In the genomic region with DNA sequence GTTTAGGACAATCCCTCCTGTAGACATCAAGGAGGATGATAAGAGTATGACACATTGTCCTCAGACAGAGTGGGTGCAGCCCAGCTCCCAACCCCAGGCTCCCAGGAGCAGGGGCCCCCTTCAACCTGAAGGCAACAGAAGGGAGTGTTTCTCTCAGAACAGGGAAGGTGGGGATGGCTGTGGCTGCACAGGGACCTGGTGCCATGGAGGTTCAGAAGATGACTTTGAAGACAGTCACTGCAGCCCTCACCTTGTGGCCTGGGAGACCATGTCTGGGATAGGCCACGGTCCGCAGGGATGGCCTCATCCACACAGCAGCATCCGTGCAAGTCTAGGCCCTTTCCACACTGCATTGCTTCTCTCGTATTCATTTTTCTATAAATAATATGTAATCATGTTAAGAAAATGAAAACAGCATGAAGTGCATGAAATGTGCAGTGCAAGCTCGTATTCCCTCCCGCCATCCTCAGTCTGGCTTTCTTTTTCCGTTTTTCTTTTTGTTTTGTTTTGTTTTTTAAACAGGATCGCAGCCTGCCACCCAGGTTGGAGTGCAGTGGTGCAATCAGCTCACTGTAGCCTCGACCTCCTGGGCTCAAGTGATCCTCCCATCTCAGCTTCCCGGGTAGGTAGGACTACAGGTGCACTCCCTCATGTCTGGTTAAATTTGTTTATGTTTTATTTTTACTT, we compare ENCODE assay signal across 28 cellular contexts.
DNase-seq lines count a peak whose midpoint lies in the region; TF ChIP-seq lines count a peak whose summit lies in the region.
"Had no signal": no experiment of that assay in that cellular context is flagged by ENCODE, and none has a peak within 500 bp of the region (broad histone marks: within the 10 kb centered on the region; RNA-seq: fewer than 3 reads in every experiment).

No MANE protein-coding gene starts in this region.

- no peak overlapping the region for H3K4me2 ChIP-seq in hepatocyte

- H3K27me3 ChIP-seq in Caco-2 (replicated peaks; ENCODE audit: control insufficient read depth, insufficient read depth, low read length): no peaks in the 10 kb centered on the region
- no peaks in the 10 kb centered on the region for H3K27me3 ChIP-seq in hepatocyte
- H3K27me3 ChIP-seq in spleen (replicated peaks in 1 of 7): peaks cover 0 to 3% (median 0%) of the 10 kb centered on the region in 7 donors
- H3K27me3 ChIP-seq: colonic mucosa, SJCRH30 had no signal

- TF ChIP-seq CTCF in Caco-2 (IDR thresholded peaks at IDR 0.05; ENCODE audit: insufficient read depth in 1 of 2, low read depth in 1 of 2, low read length in 1 of 2, severe bottlenecking in 1 of 2, unreplicated experiment in 1 of 2) (no peak), hepatocyte (IDR thresholded peaks at IDR 0.05; ENCODE audit: poor library complexity) (no peak), spleen (IDR thresholded peaks at IDR 0.05 in 8 of 11, conservative IDR thresholded peaks at IDR 0.05 in 3 of 11) (no peak)

- H3K4me3 ChIP-seq in Caco-2 (ENCODE audit: low read depth, low read length) (no peak overlapping the region), hepatocyte (no peak overlapping the region), spleen (no peak overlapping the region)
- H3K4me3 ChIP-seq: BLaER1 treated with 17β-estradiol and CSF1 and Interleukin-3, amounts not matched to agents 10 nM and 100 nM; colonic mucosa; GM23248; left ventricle myocardium inferior; SJCRH30; thoracic aorta had no signal

- H3K9me3 ChIP-seq in Caco-2: no peaks in the 10 kb centered on the region
- H3K9me3 ChIP-seq in hepatocyte (ENCODE audit: low read depth): no peaks in the 10 kb centered on the region
- H3K9me3 ChIP-seq in spleen: no peaks in the 10 kb centered on the region
- H3K9me3 ChIP-seq: colonic mucosa, left ventricle myocardium inferior, thoracic aorta had no signal

- CTCF ChIA-PET in Caco-2 (lab: Charles Lee): interaction anchor here (0.8 kb wide), 1 partner anchor 46 kb away, joined by 3 read pairs; no protein-coding TSS in a partner anchor

- no peaks in the 10 kb centered on the region for H3K27me3 Mint-ChIP-seq in Caco-2 (ENCODE audit: insufficient read depth, unreplicated experiment)
- peaks cover 8% of the 10 kb centered on the region for H3K27me3 Mint-ChIP-seq in activated T-helper 2 cell treated with anti-CD3 and anti-CD28 coated beads, Interferon-gamma antibody, Interleukin-2, Interleukin-4, amounts not matched to agents 10 μg/mL and 5 μg/mL and 100 μg/mL, durations not matched to agents 14 hours and 24 hours and 36 hours (ENCODE audit: low read depth)

- H3K4me3 Mint-ChIP-seq in Caco-2 (ENCODE audit: unreplicated experiment): no peak overlapping the region
- no peak overlapping the region for H3K4me3 Mint-ChIP-seq in activated T-helper 2 cell treated with anti-CD3 and anti-CD28 coated beads, Interferon-gamma antibody, Interleukin-2, Interleukin-4, amounts not matched to agents 10 μg/mL and 5 μg/mL and 100 μg/mL, durations not matched to agents 14 hours and 24 hours and 36 hours (ENCODE audit: low read depth)
- H3K4me3 Mint-ChIP-seq: activated naive CD4-positive, alpha-beta T cell treated with anti-CD3 and anti-CD28 coated beads, Interleukin-2, amount 50 U/mL, for 24 hours had no signal

- H2AFZ ChIP-seq in hepatocyte: no peak overlapping the region

- no peaks in the 10 kb centered on the region for H3K79me2 ChIP-seq in hepatocyte

- no peaks in the 10 kb centered on the region for H3K36me3 Mint-ChIP-seq in Caco-2 (ENCODE audit: insufficient read depth, unreplicated experiment)
- no peaks in the 10 kb centered on the region for H3K36me3 Mint-ChIP-seq in activated T-helper 2 cell treated with anti-CD3 and anti-CD28 coated beads, Interferon-gamma antibody, Interleukin-2, Interleukin-4, amounts not matched to agents 10 μg/mL and 5 μg/mL and 100 μg/mL, durations not matched to agents 14 hours and 24 hours and 36 hours (ENCODE audit: low read depth)
- H3K36me3 Mint-ChIP-seq: activated naive CD4-positive, alpha-beta T cell treated with anti-CD3 and anti-CD28 coated beads, Interleukin-2, amount 50 U/mL, for 24 hours had no signal

- no peak for TF ChIP-seq POLR2A in spleen (IDR thresholded peaks at IDR 0.05)

- 93% methylated on average over 10 of the region's 10 CpGs for WGBS in hepatocyte (ENCODE audit: low lambda C conversion rate, missing lambda C conversion rate)
- WGBS in spleen, 5 donors: 77 to 90% (median 87%) methylated on average over 10 of the region's 10 CpGs

- H3K27ac Mint-ChIP-seq in Caco-2 (ENCODE audit: unreplicated experiment): peak overlapping the region; percentile 56
- H3K27ac Mint-ChIP-seq in activated T-helper 2 cell treated with anti-CD3 and anti-CD28 coated beads, Interferon-gamma antibody, Interleukin-2, Interleukin-4, amounts not matched to agents 10 μg/mL and 5 μg/mL and 100 μg/mL, durations not matched to agents 14 hours and 24 hours and 36 hours: no peak overlapping the region

- H3K9me3 Mint-ChIP-seq in Caco-2 (ENCODE audit: unreplicated experiment): no peaks in the 10 kb centered on the region
- no peaks in the 10 kb centered on the region for H3K9me3 Mint-ChIP-seq in activated T-helper 2 cell treated with anti-CD3 and anti-CD28 coated beads, Interferon-gamma antibody, Interleukin-2, Interleukin-4, amounts not matched to agents 10 μg/mL and 5 μg/mL and 100 μg/mL, durations not matched to agents 14 hours and 24 hours and 36 hours
- H3K9me3 Mint-ChIP-seq: activated naive CD4-positive, alpha-beta T cell treated with anti-CD3 and anti-CD28 coated beads, Interleukin-2, amount 50 U/mL, for 24 hours had no signal

- peaks cover 26% of the 10 kb centered on the region for H3K4me1 ChIP-seq in Caco-2
- peaks cover 17% of the 10 kb centered on the region for H3K4me1 ChIP-seq in hepatocyte (ENCODE audit: insufficient read depth)
- H3K4me1 ChIP-seq in spleen: peaks cover 0 to 40% (median 19%) of the 10 kb centered on the region in 6 donors
- H3K4me1 ChIP-seq: colonic mucosa, left ventricle myocardium inferior had no signal

- POLR2A ChIA-PET in Caco-2 (lab: Charles Lee): no interaction called here

- H4K20me1 ChIP-seq in hepatocyte (ENCODE audit: insufficient read depth, poor library complexity, severe bottlenecking): no peaks in the 10 kb centered on the region
- H4K20me1 ChIP-seq: BLaER1 treated with 17β-estradiol and CSF1 and Interleukin-3, amounts not matched to agents 10 nM and 100 nM had no signal

- no peaks in the 10 kb centered on the region for H3K9me2 ChIP-seq in hepatocyte (replicated peaks; ENCODE audit: insufficient read depth)

- H3K27ac ChIP-seq in hepatocyte (no peak overlapping the region), spleen (no peak overlapping the region)
- H3K27ac ChIP-seq: BLaER1 treated with 17β-estradiol and CSF1 and Interleukin-3, amounts not matched to agents 10 nM and 100 nM; colonic mucosa; GM23248; left ventricle myocardium inferior; SJCRH30; thoracic aorta had no signal

- BruUV-seq in Caco-2 (replicated peaks; lab: Mats Ljungman, UMichigan): no TSS peak

- intact Hi-C loops in Caco-2 (cut with micrococcal nuclease; ENCODE audit: unreplicated experiment): no loop called here
- intact Hi-C loops in spleen (cut with DNase I; ENCODE audit: low total_unique reads): no loop called here
- intact Hi-C loops in activated T-helper 2 cell treated with anti-CD3 and anti-CD28 coated beads, Interferon-gamma antibody, Interleukin-2, Interleukin-4, amounts not matched to agents 10 μg/mL and 5 μg/mL and 100 μg/mL, durations not matched to agents 14 hours and 24 hours and 36 hours (cut with micrococcal nuclease): no loop called here

- DNase-seq in Caco-2 (no peak), amniotic epithelial cell (ENCODE audit: low read depth) (peak; percentile 11), hepatocyte (ENCODE audit: low spot score) (peak; percentile 1), spleen (peak; percentile 59), DMS153 treated with DMSO at 0.1 percent for 48 hours (lab: John Stamatoyannopoulos, UW; ENCODE audit: unreplicated experiment) (no peak), DMS79 (lab: John Stamatoyannopoulos, UW) (no peak)
- no peak for DNase-seq in activated T-helper 2 cell treated with anti-CD3 and anti-CD28 coated beads, Interferon-gamma antibody, Interleukin-2, Interleukin-4, amounts not matched to agents 10 μg/mL and 5 μg/mL and 100 μg/mL, durations not matched to agents 14 hours and 24 hours and 36 hours (ENCODE audit: low spot score)
- DNase-seq: activated CD8-positive, alpha-beta memory T cell treated with anti-CD3 and anti-CD28 coated beads for 24 hours; activated T-cell treated with anti-CD3 and anti-CD28 coated beads for 4 hours; amygdala; colonic mucosa; COR-L47; DND-41; effector CD8-positive, alpha-beta T cell; erythroblast; GF-D8; left ventricle myocardium inferior; NCI-H1092; NCI-H187 treated with DMSO at 0.1 percent for 48 hours; NCI-H2171 treated with DMSO at 0.1 percent for 48 hours; NCI-H510A treated with DMSO at 0.1 percent for 48 hours; stimulated activated naive CD8-positive, alpha-beta T cell treated with anti-CD3 and anti-CD28 coated beads, Interleukin-15, Interleukin-2, amounts not matched to agents 100 U/mL and 50 U/mL, for 24 hours; T-helper 9 cell had no signal

- H3K4me1 Mint-ChIP-seq in Caco-2 (ENCODE audit: low read depth, unreplicated experiment): peaks cover 21% of the 10 kb centered on the region
- H3K4me1 Mint-ChIP-seq in activated T-helper 2 cell treated with anti-CD3 and anti-CD28 coated beads, Interferon-gamma antibody, Interleukin-2, Interleukin-4, amounts not matched to agents 10 μg/mL and 5 μg/mL and 100 μg/mL, durations not matched to agents 14 hours and 24 hours and 36 hours (ENCODE audit: low read depth): peaks cover 25% of the 10 kb centered on the region
- H3K4me1 Mint-ChIP-seq: activated naive CD4-positive, alpha-beta T cell treated with anti-CD3 and anti-CD28 coated beads, Interleukin-2, amount 50 U/mL, for 24 hours had no signal

- no peaks in the 10 kb centered on the region for H3K36me3 ChIP-seq in Caco-2 (ENCODE audit: control insufficient read depth, insufficient read depth, low read length)
- no peaks in the 10 kb centered on the region for H3K36me3 ChIP-seq in hepatocyte (replicated peaks; ENCODE audit: insufficient read depth, low read depth)
- H3K36me3 ChIP-seq in spleen: no peaks in the 10 kb centered on the region
- H3K36me3 ChIP-seq: BLaER1 treated with 17β-estradiol and CSF1 and Interleukin-3, amounts not matched to agents 10 nM and 100 nM; colonic mucosa; left ventricle myocardium inferior; SJCRH30; thoracic aorta had no signal

Comparison
In these comparisons a context has a peak if more than half of its experiments do, and no peak if none do; other contexts are left out.
1. DNase-seq: peak in amniotic epithelial cell (single experiment), hepatocyte (single experiment) and spleen (single experiment); none in Caco-2 (0 of 2), DMS153 treated with DMSO at 0.1 percent for 48 hours (single experiment), activated T-helper 2 cell treated with anti-CD3 and anti-CD28 coated beads, Interferon-gamma antibody, Interleukin-2, Interleukin-4, amounts not matched to agents 10 μg/mL and 5 μg/mL and 100 μg/mL, durations not matched to agents 14 hours and 24 hours and 36 hours (single experiment) and DMS79 (single experiment).